8 cellular contexts compared by ENCODE assay signal in genomic region chr10:6580279-6581029, GRCh38. TPM values are rescaled to one million over a fixed set of nuclear protein-coding genes. Genes with fewer than 3 reads are reported as not detected.
DNase-seq lines count a peak whose midpoint lies in the region; ATAC-seq and TF ChIP-seq lines count a peak whose summit lies in the region.

No MANE protein-coding gene starts in this region.

- peak overlapping the region; percentile 83 for H3K4me3 Mint-ChIP-seq in activated B cell treated with CpG ODN at 0.5 μM for 24 hours

- H3K36me3 Mint-ChIP-seq in activated B cell treated with CpG ODN at 0.5 μM for 24 hours (ENCODE audit: low read depth), result no peaks in the 10 kb centered on the region

- H4K20me1 ChIP-seq in DOHH2 (ENCODE audit: control insufficient read depth, insufficient read depth, low read depth, low read length), result no peaks in the 10 kb centered on the region

- peaks cover 5% of the 10 kb centered on the region for H3K4me1 Mint-ChIP-seq in activated B cell treated with CpG ODN at 0.5 μM for 24 hours

- intact Hi-C loops in activated B cell treated with CpG ODN at 0.5 μM for 24 hours (cut with micrococcal nuclease), result loop anchor here (1.0 kb wide), 2 partner anchors 98 to 163 kb away; no protein-coding TSS in a partner anchor

- H3K9me3 ChIP-seq in DOHH2 (ENCODE audit: control insufficient read depth, insufficient read depth, low read length), result no peaks in the 10 kb centered on the region

- no peaks in the 10 kb centered on the region for H3F3A ChIP-seq in DOHH2 (ENCODE audit: control insufficient read depth, insufficient read depth)

- no peak overlapping the region for H3K27ac ChIP-seq in DOHH2 (ENCODE audit: low read depth, low read length)
- peak overlapping the region; percentile 68 for H3K27ac ChIP-seq in caudate nucleus (ENCODE audit: low read depth, low read length)

- no peaks in the 10 kb centered on the region for H3K9me2 ChIP-seq in DOHH2 (replicated peaks; ENCODE audit: control insufficient read depth, low read length)

- DNase-seq in KBM-7 (peak; percentile 86), activated B cell treated with CpG ODN at 0.5 μM for 24 hours (peak; percentile 75), caudate nucleus (lab: John Stamatoyannopoulos, UW) (peak in 57 of 61 donors; percentile 22 to 88 (median 75)), iris pigment epithelial cell (ENCODE audit: low read depth) (peak; percentile 54), OCI-M2 (lab: John Stamatoyannopoulos, UW; ENCODE audit: unreplicated experiment) (no peak)
- peak; percentile 91 for DNase-seq in stimulated activated CD4-positive, alpha-beta T cell treated with anti-CD3 and anti-CD28 coated beads, Interleukin-12 subunit alpha, Interleukin-12 subunit beta, amount 100 ng/mL, for 4 hours

- no peaks in the 10 kb centered on the region for H3K79me2 ChIP-seq in DOHH2 (ENCODE audit: control insufficient read depth, low read length)

- H3K27me3 Mint-ChIP-seq in activated B cell treated with CpG ODN at 0.5 μM for 24 hours, result peaks cover 39% of the 10 kb centered on the region

- CTCF ChIA-PET in activated B cell treated with CpG ODN at 0.5 μM for 24 hours (lab: Charles Lee), result no interaction called here

- peaks cover 44% of the 10 kb centered on the region for H3K27me3 ChIP-seq in DOHH2 (ENCODE audit: control insufficient read depth, low read length)

- in situ Hi-C loops in KBM-7 (cut with MboI; ENCODE audit: low pct_unique_long_range_greater_than_20kb, low sequenced_read_pairs), result no loop called here

- ATAC-seq in GM21528 (IDR thresholded peaks at IDR 0.05; ENCODE audit: low FRiP score, unreplicated experiment) (peak; percentile 85), activated B cell treated with CpG ODN at 0.5 μM for 24 hours (ENCODE audit: low read depth) (peak; percentile 93)

- H3K4me3 ChIP-seq in DOHH2 (ENCODE audit: low read length), result peak overlapping the region; percentile 78

- no peaks in the 10 kb centered on the region for H3K36me3 ChIP-seq in DOHH2 (ENCODE audit: control insufficient read depth, low read length)

- H3K27ac Mint-ChIP-seq in activated B cell treated with CpG ODN at 0.5 μM for 24 hours, result no peak overlapping the region

- TF ChIP-seq CTCF in DOHH2 (IDR thresholded peaks at IDR 0.05; ENCODE audit: low read depth, low read length, poor library complexity, severe bottlenecking) (peak; percentile 29), activated B cell treated with CpG ODN at 0.5 μM for 24 hours (IDR thresholded peaks at IDR 0.05) (no peak)

- POLR2A ChIA-PET in activated B cell treated with CpG ODN at 0.5 μM for 24 hours (lab: Charles Lee), result no interaction called here

- H3K4me2 ChIP-seq in DOHH2 (ENCODE audit: low read length), result peak overlapping the region; percentile 79

- H3K9me3 Mint-ChIP-seq in activated B cell treated with CpG ODN at 0.5 μM for 24 hours, result no peaks in the 10 kb centered on the region

- H3K4me1 ChIP-seq in DOHH2 (ENCODE audit: control insufficient read depth, low read length), result 0 out of 2 replicates have a peak, but pooled peaks cover 3% of the 10 kb centered on the region

RNA-seq across cellular contexts. Expression of gene PRKCQ, which starts 0.4 kb away (rescaled TPM):
- total RNA-seq in activated B cell treated with CpG ODN at 0.5 μM for 24 hours, result 0.07 and 0.11 TPM in 2 replicates
